8 cellular contexts compared by ENCODE assay signal in genomic region chrX:44873415-44874270, GRCh38. TPM values are rescaled to one million over a fixed set of nuclear protein-coding genes. Genes with fewer than 3 reads are reported as not detected.
DNase-seq lines count a peak whose midpoint lies in the region; ATAC-seq and TF ChIP-seq lines count a peak whose summit lies in the region.

No MANE protein-coding gene starts in this region.

- WGBS in thyroid gland, 2 donors: 0% methylated on average over 11 of the region's 99 CpGs; no CpG with 5 or more reads in 1 of the 2 donors

- no peaks in the 10 kb centered on the region for H3K27me3 ChIP-seq in Peyer's patch
- no peaks in the 10 kb centered on the region for H3K27me3 ChIP-seq in neuron (ENCODE audit: insufficient read depth, low read length)
- no peaks in the 10 kb centered on the region for H3K27me3 ChIP-seq in thyroid gland

- H3K4me1 ChIP-seq in Peyer's patch: no peaks in the 10 kb centered on the region
- peaks cover 5% of the 10 kb centered on the region for H3K4me1 ChIP-seq in neuron (ENCODE audit: insufficient read depth, low read length)
- peaks cover 21 to 33% of the 10 kb centered on the region in 2 donors for H3K4me1 ChIP-seq in thyroid gland

- H3K27ac ChIP-seq in Peyer's patch (peak overlapping the region; percentile 99 to 100 (median 99)), thyroid gland (peak overlapping the region; percentile 98 to 100 (median 99))

- intact Hi-C loops in thyroid gland (cut with DNase I): no loop called here

- no peaks in the 10 kb centered on the region for H3K9me3 ChIP-seq in Peyer's patch
- H3K9me3 ChIP-seq in neuron (ENCODE audit: low read length): peaks cover 3% of the 10 kb centered on the region
- no peaks in the 10 kb centered on the region for H3K9me3 ChIP-seq in thyroid gland

- no peak for TF ChIP-seq CTCF in Peyer's patch (IDR thresholded peaks at IDR 0.05)
- no peak for TF ChIP-seq CTCF in foreskin fibroblast (IDR thresholded peaks at IDR 0.05; ENCODE audit: low read depth, low read length)
- peak in 1 of 6 experiments; percentile 11 for TF ChIP-seq CTCF in thyroid gland (IDR thresholded peaks at IDR 0.05)

- H3K36me3 ChIP-seq in Peyer's patch (no peaks in the 10 kb centered on the region), neuron (ENCODE audit: insufficient read depth, low read length) (no peaks in the 10 kb centered on the region), thyroid gland (no peaks in the 10 kb centered on the region)

- H3K4me3 ChIP-seq in Peyer's patch (peak overlapping the region; percentile 84 to 97 (median 94)), foreskin fibroblast (ENCODE audit: low read depth in 1 of 2, low read length in 2 of 2) (peak overlapping the region; percentile 77 to 91), neuron (ENCODE audit: low read length) (peak overlapping the region; percentile 87), thyroid gland (replicated peaks in 1 of 3) (peak overlapping the region; percentile 47 to 94 (median 76))

- peak; percentile 26 for DNase-seq in GF-D8 (lab: John Stamatoyannopoulos, UW)
- peak; percentile 48 to 77 (median 61) for DNase-seq in Peyer's patch
- peak; percentile 79 for DNase-seq in activated effector memory CD4-positive, alpha-beta T cell treated with anti-CD3 and anti-CD28 coated beads, Interleukin-2, amount 50 U/mL, for 16 hours
- peak; percentile 14 to 69 for DNase-seq in foreskin fibroblast
- peak; percentile 47 to 50 for DNase-seq in thyroid gland
- DNase-seq in iPS-NIHi7 (ENCODE audit: extremely low spot score): no peak

- ATAC-seq in HG03025 (IDR thresholded peaks at IDR 0.05; ENCODE audit: low FRiP score, unreplicated experiment): peak; percentile 13

- TF ChIP-seq POLR2A in Peyer's patch (IDR thresholded peaks at IDR 0.05): no peak
- TF ChIP-seq POLR2A in thyroid gland (IDR thresholded peaks at IDR 0.05): peak in 1 of 2 donors; percentile 45

- H2AFZ ChIP-seq in neuron (ENCODE audit: low read depth, low read length): peak overlapping the region; percentile 72

RNA-seq across cellular contexts. Expression of gene KDM6A, which starts 0.7 kb away (rescaled TPM):
- 10 to 100 TPM; 40.4 to 83.2 (median 73.7) TPM for total RNA-seq in Peyer's patch
- total RNA-seq in thyroid gland: 10 to 100 TPM; 35.0 to 69.5 (median 48.1) TPM

RNA-seq across cellular contexts. Expression of gene DUSP21, which starts 29.8 kb away (rescaled TPM):
- not detected for total RNA-seq in Peyer's patch
- not detected for total RNA-seq in thyroid gland
